In genomic region chr2:42150159-42150558, GRCh38 we compare ENCODE assay signal across 17 cellular contexts.
"Had no signal": no experiment of that assay in that cellular context is flagged by ENCODE, and none has a peak within 500 bp of the region (broad histone marks: within the 10 kb centered on the region; RNA-seq: fewer than 3 reads in every experiment).

No MANE protein-coding gene starts in this region.

- H3K9me3 Mint-ChIP-seq: neural crest cell, type B pancreatic cell had no signal

- H3K4me1 Mint-ChIP-seq: neural crest cell had no signal

- DNase-seq: cortex of kidney; dorsolateral prefrontal cortex; effector CD8-positive, alpha-beta T cell; foreskin melanocyte; heart left ventricle; hippocampal formation; kidney glomerular epithelial cell; mucosa of descending colon; naive thymus-derived CD8-positive, alpha-beta T cell; right cardiac atrium; stimulated activated CD4-positive, alpha-beta T cell treated with anti-CD3 and anti-CD28 coated beads, Interleukin-4, amount 100 ng/mL, for 1 hour; stimulated activated CD8-positive, alpha-beta memory T cell treated with anti-CD3 and anti-CD28 coated beads, Interleukin-4, amount 100 ng/mL, for 48 hours; stimulated activated naive B cell treated with anti-CD40 and anti-IgM and Interleukin-4, amounts not matched to agents 10 μg/mL and 1 μg/mL and 100 μg/mL, for 72 hours had no signal

- H3K4me3 ChIP-seq: dorsolateral prefrontal cortex, heart left ventricle, mucosa of descending colon had no signal

- FAIRE-seq: islet of Langerhans, urothelium cell line had no signal

- H3K36me3 ChIP-seq: heart left ventricle had no signal

- H3K27me3 ChIP-seq: dorsolateral prefrontal cortex, heart left ventricle had no signal

- H3K36me3 Mint-ChIP-seq: type B pancreatic cell had no signal

- ATAC-seq: heart left ventricle; mucosa of descending colon; naive thymus-derived CD8-positive, alpha-beta T cell; stimulated activated naive B cell treated with anti-CD40 and anti-IgM and Interleukin-4, amounts not matched to agents 10 μg/mL and 1 μg/mL and 100 μg/mL, for 72 hours had no signal

- H3K27me3 Mint-ChIP-seq: naive thymus-derived CD8-positive, alpha-beta T cell; stimulated activated naive B cell treated with anti-CD40 and anti-IgM and Interleukin-4, amounts not matched to agents 10 μg/mL and 1 μg/mL and 100 μg/mL, for 72 hours; type B pancreatic cell had no signal

- H3K4me3 Mint-ChIP-seq: naive thymus-derived CD8-positive, alpha-beta T cell; neural crest cell; stimulated activated naive B cell treated with anti-CD40 and anti-IgM and Interleukin-4, amounts not matched to agents 10 μg/mL and 1 μg/mL and 100 μg/mL, for 72 hours; type B pancreatic cell had no signal

- H3K27ac Mint-ChIP-seq: naive thymus-derived CD8-positive, alpha-beta T cell; stimulated activated naive B cell treated with anti-CD40 and anti-IgM and Interleukin-4, amounts not matched to agents 10 μg/mL and 1 μg/mL and 100 μg/mL, for 72 hours; type B pancreatic cell had no signal

- H3K9me3 ChIP-seq: heart left ventricle, mucosa of descending colon had no signal

- H3K27ac ChIP-seq: dorsolateral prefrontal cortex had no signal
